In genomic region chr3:58491506-58492384, GRCh38 we compare ENCODE assay signal across 8 cellular contexts. TPM values are rescaled to one million over a fixed set of nuclear protein-coding genes. Genes with fewer than 3 reads are reported as not detected.
A peak's percentile ranks its signal among the peaks of the same experiment; 100 is the strongest.
DNase-seq lines count a peak whose midpoint lies in the region; ATAC-seq and TF ChIP-seq lines count a peak whose summit lies in the region.

Gene KCTD6, plus strand, starts transcription at chr3:58492096. Its CDS starts 6,660 bp downstream, at chr3:58498756.

- in situ Hi-C loops in GM18951 (cut with MboI; ENCODE audit: low sequenced_read_pairs, unreplicated experiment), result no loop called here

- peak; percentile 64 for TF ChIP-seq POLR2A in GM18951 (IDR thresholded peaks at IDR 0.05; ENCODE audit: extremely low read depth, insufficient read depth, insufficient read length)

- peak; percentile 49 for TF ChIP-seq CTCF in AG09319 (IDR thresholded peaks at IDR 0.05; ENCODE audit: low read depth, low read length)

- DNase-seq in AG09319 (ENCODE audit: extremely low read depth, low read depth) (peak; percentile 86), NCI-H345 (lab: John Stamatoyannopoulos, UW) (peak; percentile 86), cerebellum (ENCODE audit: low spot score) (peak; percentile 92), kidney tubule cell (ENCODE audit: low spot score) (peak; percentile 93)
- DNase-seq in stimulated activated CD4-positive, alpha-beta T cell treated with anti-CD3 and anti-CD28 coated beads, Interleukin-1b, Interleukin-23, amount 100 ng/mL, for 1 hour (ENCODE audit: low read depth in 2 of 2), result peak; percentile 74 to 81

- peak; percentile 95 for ATAC-seq in HG03175 (IDR thresholded peaks at IDR 0.05; ENCODE audit: unreplicated experiment)
- ATAC-seq in activated CD4-positive, CD25-positive, alpha-beta regulatory T cell treated with anti-CD3 and anti-CD28 coated beads, Interleukin-2, amount 50 U/mL, for 24 hours, result peak; percentile 92 to 95

RNA-seq across cellular contexts. Expression of gene KCTD6, which starts in this region (rescaled TPM):
- total RNA-seq in cerebellum, result 33.2 TPM

Comparison
In these comparisons a context has a peak if more than half of its experiments do, and no peak if none do; other contexts are left out.
1. Peak in every context shown above with its lines: DNase-seq and ATAC-seq.